Comparison of ENCODE assay signal across 24 cellular contexts in the genomic region with DNA sequence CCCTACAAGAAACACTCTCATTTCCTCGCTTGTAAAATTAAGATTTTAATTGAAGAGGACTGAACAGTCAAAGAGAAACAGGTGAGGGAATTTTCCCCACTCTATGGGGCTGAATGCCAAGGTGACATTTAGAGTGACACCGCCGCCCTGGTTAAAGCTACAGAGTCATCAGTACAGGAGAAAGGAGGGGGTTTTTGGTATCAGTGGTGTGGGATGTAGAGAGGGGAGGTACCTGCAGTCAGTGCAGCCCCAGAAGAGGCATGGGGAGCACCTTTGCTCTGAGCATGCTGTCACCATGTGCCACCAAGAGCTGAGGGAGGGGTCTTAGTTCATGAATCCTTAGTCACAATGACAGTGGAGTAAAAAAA. TPM values are rescaled to one million over a fixed set of nuclear protein-coding genes. Genes with fewer than 3 reads are reported as not detected.
"Had no signal": no experiment of that assay in that cellular context is flagged by ENCODE, and none has a peak within 500 bp of the region (broad histone marks: within the 10 kb centered on the region; RNA-seq: fewer than 3 reads in every experiment).

No MANE protein-coding gene starts in this region.

- H3K9me3 Mint-ChIP-seq: memory B cell, mesothelial cell of epicardium, neural crest cell had no signal

- FAIRE-seq: kidney had no signal

- H3K27ac Mint-ChIP-seq: memory B cell, mesothelial cell of epicardium, natural killer cell had no signal

- H3K36me3 ChIP-seq: left ventricle myocardium inferior, lower lobe of right lung, ovary, right atrium auricular region, sigmoid colon, upper lobe of right lung, vagina had no signal

- H3K27ac ChIP-seq: dorsolateral prefrontal cortex, hepatocyte, left ventricle myocardium inferior, lower lobe of right lung, ovary, right atrium auricular region, sigmoid colon, skin epidermis, tibial artery, upper lobe of right lung, vagina had no signal

- H3K4me1 Mint-ChIP-seq: memory B cell, natural killer cell, neural crest cell had no signal

- H2AFZ ChIP-seq: hepatocyte had no signal

- H3K36me3 Mint-ChIP-seq: memory B cell, mesothelial cell of epicardium, natural killer cell had no signal

- H3K4me1 ChIP-seq: left ventricle myocardium inferior, lower lobe of right lung, right atrium auricular region, sigmoid colon, tibial artery, upper lobe of right lung had no signal

- DNase-seq: dorsolateral prefrontal cortex; effector CD8-positive, alpha-beta T cell; foreskin melanocyte; head of caudate nucleus; kidney; left cardiac atrium; left ventricle myocardium inferior; lower lobe of right lung; natural killer cell; nucleus accumbens; ovary; sigmoid colon; stimulated activated CD4-positive, alpha-beta T cell treated with anti-CD3 and anti-CD28 coated beads, Interleukin-2, amount 100 ng/mL, for 24 hours; stimulated activated CD4-positive, alpha-beta T cell treated with anti-CD3 and anti-CD28 coated beads, Interleukin-4, amount 100 ng/mL, for 4 hours; stimulated activated naive CD4-positive, alpha-beta T cell treated with Interleukin-2 at 50 U/mL for 16 hours; tibial artery; upper lobe of right lung had no signal

- H3K79me2 ChIP-seq: hepatocyte had no signal

- ATAC-seq: left cardiac atrium, lower lobe of right lung, natural killer cell, upper lobe of right lung had no signal

- H3K4me3 Mint-ChIP-seq: memory B cell, mesothelial cell of epicardium, natural killer cell, neural crest cell had no signal

- H3K4me2 ChIP-seq: hepatocyte had no signal

- H3K9me3 ChIP-seq: left ventricle myocardium inferior, lower lobe of right lung, ovary, right atrium auricular region, sigmoid colon, tibial artery, upper lobe of right lung, vagina had no signal

- H3K27me3 ChIP-seq: hepatocyte, right atrium auricular region, tibial artery, vagina had no signal

- H3K4me3 ChIP-seq: dorsolateral prefrontal cortex, hepatocyte, left ventricle myocardium inferior, lower lobe of right lung, ovary, right atrium auricular region, sigmoid colon, skin epidermis, tibial artery, upper lobe of right lung, vagina had no signal

RNA-seq across cellular contexts. Expression of gene DIRAS3, which starts 2.8 kb away (rescaled TPM):
- total RNA-seq: natural killer cell had no signal
